ENCODE assay signal across 28 cellular contexts in genomic region chr6:125552819-125553218, GRCh38.
"Had no signal": no experiment of that assay in that cellular context is flagged by ENCODE, and none has a peak within 500 bp of the region (broad histone marks: within the 10 kb centered on the region; RNA-seq: fewer than 3 reads in every experiment).

No MANE protein-coding gene starts in this region.

- H3K4me1 Mint-ChIP-seq: stimulated activated effector memory CD8-positive, alpha-beta T cell treated with anti-CD3 and anti-CD28 coated beads, Interleukin-12 subunit alpha, Interleukin-12 subunit beta, amount 100 ng/mL, for 72 hours; stimulated activated memory B cell treated with anti-CD40 and anti-IgM and Interleukin-4, amounts not matched to agents 10 μg/mL and 1 μg/mL and 100 μg/mL, for 72 hours; stimulated activated naive B cell treated with anti-CD40 and anti-IgM and Interleukin-4, amounts not matched to agents 10 μg/mL and 1 μg/mL and 100 μg/mL, for 72 hours; stimulated activated naive CD8-positive, alpha-beta T cell treated with anti-CD3 and anti-CD28 coated beads, Interleukin-15, amount 100 ng/mL, for 72 hours had no signal

- DNase-seq: stimulated activated CD4-positive, alpha-beta T cell treated with anti-CD3 and anti-CD28 coated beads, Interleukin-2, amount 100 ng/mL, for 48 hours; stimulated activated CD4-positive, alpha-beta T cell treated with anti-CD3 and anti-CD28 coated beads, Interleukin-4, amount 100 ng/mL, for 1 hour; stimulated activated CD4-positive, alpha-beta T cell treated with anti-CD3 and anti-CD28 coated beads, Interleukin-4, amount 100 ng/mL, for 24 hours; stimulated activated CD4-positive, alpha-beta T cell treated with anti-CD3 and anti-CD28 coated beads, Interleukin-4, amount 100 ng/mL, for 4 hours; stimulated activated CD8-positive, alpha-beta memory T cell treated with anti-CD3 and anti-CD28 coated beads, Interleukin-4, amount 100 ng/mL, for 48 hours; stimulated activated naive B cell treated with anti-CD40 and anti-IgM and Interleukin-4, amounts not matched to agents 10 μg/mL and 1 μg/mL and 100 μg/mL, for 72 hours; stimulated activated naive CD4-positive, alpha-beta T cell; stimulated activated naive CD4-positive, alpha-beta T cell treated with Interleukin-2 at 50 U/mL for 16 hours; stimulated activated naive CD8-positive, alpha-beta T cell treated with anti-CD3 and anti-CD28 coated beads, Interleukin-15, amount 100 ng/mL, for 72 hours; stimulated activated naive CD8-positive, alpha-beta T cell treated with anti-CD3 and anti-CD28 coated beads, Interleukin-15, Interleukin-2, amounts not matched to agents 100 U/mL and 50 U/mL, for 24 hours; stomach; substantia nigra; testis; thyroid gland; tibial artery; transverse colon; trophoblast cell; upper lobe of left lung; upper lobe of right lung; uterus had no signal

- H3K27me3 ChIP-seq: stomach, testis, thyroid gland, tibial artery, tibial nerve, upper lobe of left lung, uterus, vagina had no signal

- H3K9me3 Mint-ChIP-seq: stimulated activated effector memory CD8-positive, alpha-beta T cell treated with anti-CD3 and anti-CD28 coated beads, Interleukin-12 subunit alpha, Interleukin-12 subunit beta, amount 100 ng/mL, for 72 hours; stimulated activated memory B cell treated with anti-CD40 and anti-IgM and Interleukin-4, amounts not matched to agents 10 μg/mL and 1 μg/mL and 100 μg/mL, for 72 hours; stimulated activated naive B cell treated with anti-CD40 and anti-IgM and Interleukin-4, amounts not matched to agents 10 μg/mL and 1 μg/mL and 100 μg/mL, for 72 hours; stimulated activated naive CD8-positive, alpha-beta T cell treated with anti-CD3 and anti-CD28 coated beads, Interleukin-15, amount 100 ng/mL, for 72 hours; stimulated activated naive CD8-positive, alpha-beta T cell treated with anti-CD3 and anti-CD28 coated beads, Interleukin-15, Interleukin-2, amounts not matched to agents 100 ng/mL and 50 ng/mL, for 24 hours; type B pancreatic cell had no signal

- H3K9me3 ChIP-seq: stomach, suprapubic skin, testis, thoracic aorta, thyroid gland, tibial artery, tibial nerve, transverse colon, upper lobe of left lung, upper lobe of right lung, uterus, vagina had no signal

- H3K4me3 Mint-ChIP-seq: stimulated activated effector memory CD8-positive, alpha-beta T cell treated with anti-CD3 and anti-CD28 coated beads, Interleukin-12 subunit alpha, Interleukin-12 subunit beta, amount 100 ng/mL, for 72 hours; stimulated activated memory B cell treated with anti-CD40 and anti-IgM and Interleukin-4, amounts not matched to agents 10 μg/mL and 1 μg/mL and 100 μg/mL, for 72 hours; stimulated activated naive B cell treated with anti-CD40 and anti-IgM and Interleukin-4, amounts not matched to agents 10 μg/mL and 1 μg/mL and 100 μg/mL, for 72 hours; stimulated activated naive CD8-positive, alpha-beta T cell treated with anti-CD3 and anti-CD28 coated beads, Interleukin-15, amount 100 ng/mL, for 72 hours; stimulated activated naive CD8-positive, alpha-beta T cell treated with anti-CD3 and anti-CD28 coated beads, Interleukin-15, Interleukin-2, amounts not matched to agents 100 ng/mL and 50 ng/mL, for 24 hours; type B pancreatic cell had no signal

- H3K36me3 Mint-ChIP-seq: stimulated activated effector memory CD8-positive, alpha-beta T cell treated with anti-CD3 and anti-CD28 coated beads, Interleukin-12 subunit alpha, Interleukin-12 subunit beta, amount 100 ng/mL, for 72 hours; stimulated activated memory B cell treated with anti-CD40 and anti-IgM and Interleukin-4, amounts not matched to agents 10 μg/mL and 1 μg/mL and 100 μg/mL, for 72 hours; stimulated activated naive B cell treated with anti-CD40 and anti-IgM and Interleukin-4, amounts not matched to agents 10 μg/mL and 1 μg/mL and 100 μg/mL, for 72 hours; type B pancreatic cell had no signal

- H3K27ac ChIP-seq: stomach, suprapubic skin, testis, thoracic aorta, thyroid gland, tibial artery, tibial nerve, transverse colon, upper lobe of left lung, upper lobe of right lung, uterus, vagina had no signal

- H3K27me3 Mint-ChIP-seq: stimulated activated memory B cell treated with anti-CD40 and anti-IgM and Interleukin-4, amounts not matched to agents 10 μg/mL and 1 μg/mL and 100 μg/mL, for 72 hours; type B pancreatic cell had no signal

- H3K4me1 ChIP-seq: stomach, suprapubic skin, testis, thyroid gland, tibial nerve, transverse colon, upper lobe of left lung, upper lobe of right lung, uterus, vagina had no signal

- H3K27ac Mint-ChIP-seq: stimulated activated effector memory CD8-positive, alpha-beta T cell treated with anti-CD3 and anti-CD28 coated beads, Interleukin-12 subunit alpha, Interleukin-12 subunit beta, amount 100 ng/mL, for 72 hours; stimulated activated memory B cell treated with anti-CD40 and anti-IgM and Interleukin-4, amounts not matched to agents 10 μg/mL and 1 μg/mL and 100 μg/mL, for 72 hours; stimulated activated naive B cell treated with anti-CD40 and anti-IgM and Interleukin-4, amounts not matched to agents 10 μg/mL and 1 μg/mL and 100 μg/mL, for 72 hours; stimulated activated naive CD8-positive, alpha-beta T cell treated with anti-CD3 and anti-CD28 coated beads, Interleukin-15, amount 100 ng/mL, for 72 hours; stimulated activated naive CD8-positive, alpha-beta T cell treated with anti-CD3 and anti-CD28 coated beads, Interleukin-15, Interleukin-2, amounts not matched to agents 100 ng/mL and 50 ng/mL, for 24 hours; type B pancreatic cell had no signal

- H3K4me3 ChIP-seq: stomach, suprapubic skin, testis, thoracic aorta, thyroid gland, tibial artery, tibial nerve, transverse colon, upper lobe of left lung, upper lobe of right lung, uterus, vagina had no signal

- H3K36me3 ChIP-seq: stomach, suprapubic skin, thoracic aorta, thyroid gland, tibial artery, tibial nerve, transverse colon, upper lobe of left lung, upper lobe of right lung, uterus, vagina had no signal

- ATAC-seq: stimulated activated effector memory CD8-positive, alpha-beta T cell treated with anti-CD3 and anti-CD28 coated beads, Interleukin-12 subunit alpha, Interleukin-12 subunit beta, amount 100 ng/mL, for 72 hours; stimulated activated memory B cell treated with anti-CD40 and anti-IgM and Interleukin-4, amounts not matched to agents 10 μg/mL and 1 μg/mL and 100 μg/mL, for 72 hours; stimulated activated naive B cell treated with anti-CD40 and anti-IgM and Interleukin-4, amounts not matched to agents 10 μg/mL and 1 μg/mL and 100 μg/mL, for 72 hours; stimulated activated naive CD8-positive, alpha-beta T cell treated with anti-CD3 and anti-CD28 coated beads, Interleukin-15, amount 100 ng/mL, for 72 hours; stimulated activated naive CD8-positive, alpha-beta T cell treated with anti-CD3 and anti-CD28 coated beads, Interleukin-15, Interleukin-2, amounts not matched to agents 100 U/mL and 50 U/mL, for 24 hours; upper lobe of right lung had no signal
